ENCODE assay signal across 17 cellular contexts in the genomic region with DNA sequence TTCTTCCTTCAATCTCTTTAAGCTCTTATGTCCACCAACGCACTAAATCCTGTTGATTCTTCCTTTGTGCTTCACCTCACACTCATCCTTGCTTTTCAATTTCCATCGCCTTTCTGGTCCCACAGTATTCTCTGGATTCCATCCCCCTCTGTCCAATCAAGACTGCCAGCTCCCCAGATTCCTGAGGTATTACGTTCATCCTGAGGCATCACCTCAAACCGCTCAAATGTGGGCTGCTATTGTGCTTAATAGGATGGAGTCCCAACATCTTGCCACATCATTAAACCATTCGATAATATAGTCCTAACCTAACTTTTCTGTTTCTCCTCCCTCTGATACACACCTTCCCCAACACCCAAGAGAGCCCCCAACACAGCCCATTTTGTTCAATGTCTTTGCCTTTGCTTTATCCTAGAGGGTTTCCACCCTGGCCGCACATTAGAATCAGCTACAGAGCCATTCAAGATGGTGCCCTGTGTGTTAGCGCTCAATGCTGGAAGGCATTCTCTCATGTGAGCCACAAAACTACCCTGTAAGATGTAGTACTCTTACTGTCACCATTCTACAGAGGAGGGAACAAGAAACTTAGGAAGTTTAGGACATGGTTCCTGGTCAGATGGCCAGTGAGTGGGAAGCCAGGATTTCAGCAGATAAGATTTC.
DNase-seq lines count a peak whose midpoint lies in the region; FAIRE-seq and TF ChIP-seq lines count a peak whose summit lies in the region.
"Had no signal": no experiment of that assay in that cellular context is flagged by ENCODE, and none has a peak within 500 bp of the region (broad histone marks: within the 10 kb centered on the region; RNA-seq: fewer than 3 reads in every experiment).

No MANE protein-coding gene starts in this region.

- no peaks in the 10 kb centered on the region for H3K9me3 ChIP-seq in astrocyte (ENCODE audit: insufficient read depth, low read depth, low read length)
- H3K9me3 ChIP-seq: Caco-2, SJSA1 had no signal

- H3K4me3 Mint-ChIP-seq in astrocyte (ENCODE audit: unreplicated experiment) (no peak overlapping the region), osteocyte (ENCODE audit: unreplicated experiment) (no peak overlapping the region)

- peaks cover 51% of the 10 kb centered on the region for H3K27me3 Mint-ChIP-seq in astrocyte (ENCODE audit: low read depth, unreplicated experiment)
- H3K27me3 Mint-ChIP-seq in osteocyte (ENCODE audit: unreplicated experiment), result peaks cover 72% of the 10 kb centered on the region

- H3K9ac ChIP-seq in astrocyte (ENCODE audit: low read length), result no peak overlapping the region

- peaks cover 24% of the 10 kb centered on the region for H3K4me1 ChIP-seq in astrocyte (ENCODE audit: insufficient read depth, low read length)

- H3K27ac Mint-ChIP-seq in astrocyte (ENCODE audit: unreplicated experiment), result no peak overlapping the region
- H3K27ac Mint-ChIP-seq in osteocyte (ENCODE audit: unreplicated experiment), result no peak overlapping the region

- no peak overlapping the region for H3K27ac ChIP-seq in astrocyte (ENCODE audit: low read depth, low read length)
- H3K27ac ChIP-seq: HL-60, PC-9, SJSA1 had no signal

- peaks cover 8% of the 10 kb centered on the region for H4K20me1 ChIP-seq in astrocyte (ENCODE audit: insufficient read depth, low read length)

- no peak overlapping the region for H2AFZ ChIP-seq in astrocyte (ENCODE audit: low read depth, low read length)
- H2AFZ ChIP-seq: PC-9 had no signal

- H3K9me3 Mint-ChIP-seq in astrocyte (ENCODE audit: unreplicated experiment) (peaks cover 4% of the 10 kb centered on the region), osteocyte (ENCODE audit: unreplicated experiment) (no peaks in the 10 kb centered on the region)

- H3K27me3 ChIP-seq in astrocyte (ENCODE audit: insufficient read depth, low read length), result peaks cover 27% of the 10 kb centered on the region

- H3K4me1 Mint-ChIP-seq in astrocyte (ENCODE audit: low read depth, unreplicated experiment) (peaks cover 16% of the 10 kb centered on the region), osteocyte (ENCODE audit: unreplicated experiment) (peaks cover 1% of the 10 kb centered on the region)

- H3K4me3 ChIP-seq in AG10803 (ENCODE audit: low read length) (no peak overlapping the region), astrocyte (ENCODE audit: insufficient read depth, low read depth, low read length) (no peak overlapping the region)
- H3K4me3 ChIP-seq: PC-9, SJSA1 had no signal

- H3K79me2 ChIP-seq in astrocyte (ENCODE audit: insufficient read depth, low read length), result no peaks in the 10 kb centered on the region

- DNase-seq in AG10803 (ENCODE audit: low read depth) (peak; percentile 8), H4 (ENCODE audit: low spot score) (peak; percentile 44), astrocyte (ENCODE audit: low read depth) (peak; percentile 52), osteocyte (ENCODE audit: extremely low spot score, unreplicated experiment) (peak; percentile 15), NCI-H2081 treated with DMSO at 0.1 percent for 48 hours (lab: John Stamatoyannopoulos, UW) (no peak), HuH-7.5 (ENCODE audit: low spot score) (no peak)
- no peak for DNase-seq in activated CD4-positive, alpha-beta T cell treated with anti-CD3 and anti-CD28 coated beads for 48 hours
- DNase-seq: AML-193, Caco-2, DMS153, H7, NCI-H1436 treated with DMSO at 0.1 percent for 48 hours, NCI-H510A treated with DMSO at 0.1 percent for 48 hours, PC-9 had no signal

- FAIRE-seq in astrocyte (lab: Jason Lieb, UNC), result no peak
- FAIRE-seq: GM19239 had no signal

- H3K36me3 Mint-ChIP-seq in astrocyte (ENCODE audit: low read depth, unreplicated experiment) (no peaks in the 10 kb centered on the region), osteocyte (ENCODE audit: unreplicated experiment) (no peaks in the 10 kb centered on the region)

- H3K36me3 ChIP-seq in astrocyte (ENCODE audit: insufficient read depth, low read length), result no peaks in the 10 kb centered on the region
- H3K36me3 ChIP-seq: SJSA1 had no signal

- no peak overlapping the region for H3K4me2 ChIP-seq in astrocyte (ENCODE audit: low read length)
- H3K4me2 ChIP-seq: PC-9 had no signal

- TF ChIP-seq CTCF in AG10803 (conservative IDR thresholded peaks at IDR 0.05; ENCODE audit: low read length) (no peak), astrocyte (IDR thresholded peaks at IDR 0.05; ENCODE audit: insufficient read depth, low read depth, low read length) (no peak), osteocyte (IDR thresholded peaks at IDR 0.05) (no peak)

Comparison
In these comparisons a context has a peak if more than half of its experiments do, and no peak if none do; other contexts are left out.
1. DNase-seq: peak in AG10803 (single experiment), H4 (single experiment), astrocyte (single experiment) and osteocyte (single experiment); none in activated CD4-positive, alpha-beta T cell treated with anti-CD3 and anti-CD28 coated beads for 48 hours (single experiment), NCI-H2081 treated with DMSO at 0.1 percent for 48 hours (single experiment) and HuH-7.5 (single experiment).